In the genomic region with DNA sequence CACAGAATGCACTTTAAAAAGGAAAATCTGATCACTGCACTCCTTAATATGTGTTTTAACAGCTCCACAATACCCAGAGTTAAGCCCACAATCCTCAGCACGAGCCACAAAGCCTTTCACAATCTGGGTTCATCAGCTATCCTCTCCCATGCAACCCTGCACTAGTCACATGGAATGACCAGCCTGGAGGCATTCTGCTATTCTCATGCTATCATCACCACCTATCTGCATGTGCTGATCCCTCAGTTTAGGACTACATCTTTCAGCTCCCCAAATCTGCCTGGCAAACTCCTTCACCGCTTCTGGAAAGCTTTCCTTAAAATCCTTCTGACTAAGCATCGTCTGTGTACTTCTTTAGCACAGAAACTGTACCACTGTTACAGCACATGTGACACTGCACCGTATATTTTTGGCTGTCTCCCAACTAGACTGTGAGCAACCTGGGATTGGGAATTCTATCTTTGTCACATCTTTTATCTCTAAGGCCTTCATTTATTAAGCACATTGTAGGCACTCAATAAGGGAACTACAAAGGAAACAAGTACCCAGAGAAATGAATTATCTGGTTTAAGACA, we compare ENCODE assay signal across 1 cellular context.
TF ChIP-seq lines count a peak whose summit lies in the region.

No MANE protein-coding gene starts in this region.

TF ChIP-seq in HepG2, 621 proteins besides CTCF, POLR2A, EP300 and RAD21:
- no peak for TF ChIP-seq SP4 (CRISPR knock-in tag; IDR thresholded peaks at IDR 0.05)
- TF ChIP-seq POLR2AphosphoS5 (IDR thresholded peaks at IDR 0.05; ENCODE audit: low read depth, low read length) = 0 out of 2 replicates have a peak, but pooled peaks have one; percentile 32
- TF ChIP-seq, protein P1, sequence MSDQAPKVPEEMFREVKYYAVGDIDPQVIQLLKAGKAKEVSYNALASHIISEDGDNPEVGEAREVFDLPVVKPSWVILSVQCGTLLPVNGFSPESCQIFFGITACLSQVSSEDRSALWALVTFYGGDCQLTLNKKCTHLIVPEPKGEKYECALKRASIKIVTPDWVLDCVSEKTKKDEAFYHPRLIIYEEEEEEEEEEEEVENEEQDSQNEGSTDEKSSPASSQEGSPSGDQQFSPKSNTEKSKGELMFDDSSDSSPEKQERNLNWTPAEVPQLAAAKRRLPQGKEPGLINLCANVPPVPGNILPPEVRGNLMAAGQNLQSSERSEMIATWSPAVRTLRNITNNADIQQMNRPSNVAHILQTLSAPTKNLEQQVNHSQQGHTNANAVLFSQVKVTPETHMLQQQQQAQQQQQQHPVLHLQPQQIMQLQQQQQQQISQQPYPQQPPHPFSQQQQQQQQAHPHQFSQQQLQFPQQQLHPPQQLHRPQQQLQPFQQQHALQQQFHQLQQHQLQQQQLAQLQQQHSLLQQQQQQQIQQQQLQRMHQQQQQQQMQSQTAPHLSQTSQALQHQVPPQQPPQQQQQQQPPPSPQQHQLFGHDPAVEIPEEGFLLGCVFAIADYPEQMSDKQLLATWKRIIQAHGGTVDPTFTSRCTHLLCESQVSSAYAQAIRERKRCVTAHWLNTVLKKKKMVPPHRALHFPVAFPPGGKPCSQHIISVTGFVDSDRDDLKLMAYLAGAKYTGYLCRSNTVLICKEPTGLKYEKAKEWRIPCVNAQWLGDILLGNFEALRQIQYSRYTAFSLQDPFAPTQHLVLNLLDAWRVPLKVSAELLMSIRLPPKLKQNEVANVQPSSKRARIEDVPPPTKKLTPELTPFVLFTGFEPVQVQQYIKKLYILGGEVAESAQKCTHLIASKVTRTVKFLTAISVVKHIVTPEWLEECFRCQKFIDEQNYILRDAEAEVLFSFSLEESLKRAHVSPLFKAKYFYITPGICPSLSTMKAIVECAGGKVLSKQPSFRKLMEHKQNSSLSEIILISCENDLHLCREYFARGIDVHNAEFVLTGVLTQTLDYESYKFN (CRISPR knock-in tag; conservative IDR thresholded peaks at IDR 0.05) = no peak
